1 cellular context compared by ENCODE assay signal in genomic region chr19:35955881-35956634, GRCh38.
TF ChIP-seq lines count a peak whose summit lies in the region.

No MANE protein-coding gene starts in this region.

TF ChIP-seq in K562, 482 proteins besides CTCF, POLR2A, EP300 and RAD21:
- no peak for TF ChIP-seq NR4A1 (CRISPR knock-in tag; IDR thresholded peaks at IDR 0.05)
- no peak for TF ChIP-seq NR4A1 (tag; IDR thresholded peaks at IDR 0.05)
- TF ChIP-seq RAD51 (IDR thresholded peaks at IDR 0.05; ENCODE audit: borderline replicate concordance, low read depth) = peak; percentile 43; the same call in 1 of the 2 replicates
- TF ChIP-seq RBM25 (IDR thresholded peaks at IDR 0.05; ENCODE audit: low read depth, low read length, severe bottlenecking) = peak; percentile 23
- TF ChIP-seq SMARCB1 (IDR thresholded peaks at IDR 0.05; ENCODE audit: insufficient read length, low read depth) = no peak
- no peak for TF ChIP-seq RBM39 (optimal IDR thresholded peaks at IDR 0.05; ENCODE audit: low read depth, low read length)
- TF ChIP-seq, protein P1, sequence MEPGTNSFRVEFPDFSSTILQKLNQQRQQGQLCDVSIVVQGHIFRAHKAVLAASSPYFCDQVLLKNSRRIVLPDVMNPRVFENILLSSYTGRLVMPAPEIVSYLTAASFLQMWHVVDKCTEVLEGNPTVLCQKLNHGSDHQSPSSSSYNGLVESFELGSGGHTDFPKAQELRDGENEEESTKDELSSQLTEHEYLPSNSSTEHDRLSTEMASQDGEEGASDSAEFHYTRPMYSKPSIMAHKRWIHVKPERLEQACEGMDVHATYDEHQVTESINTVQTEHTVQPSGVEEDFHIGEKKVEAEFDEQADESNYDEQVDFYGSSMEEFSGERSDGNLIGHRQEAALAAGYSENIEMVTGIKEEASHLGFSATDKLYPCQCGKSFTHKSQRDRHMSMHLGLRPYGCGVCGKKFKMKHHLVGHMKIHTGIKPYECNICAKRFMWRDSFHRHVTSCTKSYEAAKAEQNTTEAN (CRISPR knock-in tag; IDR thresholded peaks at IDR 0.05) = no peak
- no peak for TF ChIP-seq GABPA (tag; conservative IDR thresholded peaks at IDR 0.05; ENCODE audit: low read depth)
- TF ChIP-seq TFE3 (CRISPR knock-in tag; IDR thresholded peaks at IDR 0.05) = peak; percentile 90
- no peak for TF ChIP-seq BRCA1 (IDR thresholded peaks at IDR 0.05)
- no peak for TF ChIP-seq BRCA1 (CRISPR knock-in tag; IDR thresholded peaks at IDR 0.05)
- TF ChIP-seq ZNF184 (CRISPR knock-in tag; IDR thresholded peaks at IDR 0.05) = peak; percentile 50; the same call in 1 of the 2 replicates
